1 cellular context compared by ENCODE assay signal in the genomic region with DNA sequence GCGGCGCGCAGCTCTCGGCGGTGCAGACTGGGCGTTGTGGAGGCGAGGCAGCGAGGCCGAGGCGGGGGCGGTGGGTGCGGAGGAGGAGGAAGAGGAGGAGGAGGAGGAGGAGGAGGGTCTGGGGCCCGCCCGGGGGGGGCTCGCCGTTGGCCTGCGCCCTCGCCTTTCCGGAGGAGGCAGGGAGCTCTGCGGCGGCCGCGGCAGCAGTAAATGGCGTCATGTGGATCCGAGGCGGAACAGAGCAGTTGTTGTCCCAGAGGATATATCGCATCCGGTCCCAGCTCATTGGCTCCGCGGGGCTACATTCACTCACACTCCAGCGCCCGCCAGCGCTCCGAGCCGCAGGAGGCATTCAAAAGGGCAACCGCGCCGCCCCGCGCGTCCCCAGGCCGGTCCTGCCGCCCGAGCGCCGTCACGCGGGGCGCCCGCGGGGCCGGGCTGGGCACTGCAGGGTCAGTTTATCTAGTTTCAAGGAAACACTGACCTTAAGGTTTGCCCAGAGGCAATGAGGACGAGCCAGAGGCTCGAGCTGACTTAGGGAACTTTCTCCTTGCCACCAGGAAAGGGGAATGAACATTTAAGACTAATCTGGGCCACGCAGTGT.
TF ChIP-seq lines count a peak whose summit lies in the region.

A gene with protein sequence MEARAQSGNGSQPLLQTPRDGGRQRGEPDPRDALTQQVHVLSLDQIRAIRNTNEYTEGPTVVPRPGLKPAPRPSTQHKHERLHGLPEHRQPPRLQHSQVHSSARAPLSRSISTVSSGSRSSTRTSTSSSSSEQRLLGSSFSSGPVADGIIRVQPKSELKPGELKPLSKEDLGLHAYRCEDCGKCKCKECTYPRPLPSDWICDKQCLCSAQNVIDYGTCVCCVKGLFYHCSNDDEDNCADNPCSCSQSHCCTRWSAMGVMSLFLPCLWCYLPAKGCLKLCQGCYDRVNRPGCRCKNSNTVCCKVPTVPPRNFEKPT (minus strand): TSS at position 29 of the 604 bp plus-strand sequence. CDS start 3,421 bp downstream, outside the sequence.

TF ChIP-seq in HEK293, 187 proteins besides CTCF, POLR2A, EP300 and RAD21 (continued from another document and continues in another):
- no peak for TF ChIP-seq ZNF157 (tag by site-specific recombination; IDR thresholded peaks at IDR 0.05)
- TF ChIP-seq YY2 (tag by site-specific recombination; IDR thresholded peaks at IDR 0.05), result no peak
- TF ChIP-seq FEZF1 (tag by site-specific recombination; IDR thresholded peaks at IDR 0.05), result peak; percentile 97
- TF ChIP-seq ZNF416 (tag by site-specific recombination; IDR thresholded peaks at IDR 0.05), result no peak
- peak; percentile 74; the same call in 1 of the 2 replicates for TF ChIP-seq ELK4 (IDR thresholded peaks at IDR 0.05; ENCODE audit: borderline replicate concordance, low read depth, low read length)
- no peak for TF ChIP-seq ZBTB20 (tag by site-specific recombination; IDR thresholded peaks at IDR 0.05)
- TF ChIP-seq HOXA7 (CRISPR knock-in tag; IDR thresholded peaks at IDR 0.05; ENCODE audit: borderline replicate concordance), result no peak
- peak; percentile 90 for TF ChIP-seq IKZF3 (tag by site-specific recombination; IDR thresholded peaks at IDR 0.05)
- peak; percentile 94 for TF ChIP-seq ZBTB8A (tag by site-specific recombination; IDR thresholded peaks at IDR 0.05)
- TF ChIP-seq ZSCAN4 (tag by site-specific recombination; IDR thresholded peaks at IDR 0.05), result no peak
- peak; percentile 53; the same call in 1 of the 2 replicates for TF ChIP-seq ZNF76 (tag by site-specific recombination; IDR thresholded peaks at IDR 0.05; ENCODE audit: borderline replicate concordance, low read depth)
- TF ChIP-seq PBX3 (CRISPR knock-in tag; IDR thresholded peaks at IDR 0.05), result 0 out of 2 replicates have a peak, but pooled peaks have one; percentile 36
- no peak for TF ChIP-seq REST (tag by site-specific recombination; IDR thresholded peaks at IDR 0.05)
- TF ChIP-seq ZNF214 (tag by site-specific recombination; IDR thresholded peaks at IDR 0.05; ENCODE audit: borderline replicate concordance), result no peak
- TF ChIP-seq BCL11A (tag by site-specific recombination; IDR thresholded peaks at IDR 0.05; ENCODE audit: low read depth), result no peak
- TF ChIP-seq ZNF837 (tag by site-specific recombination; IDR thresholded peaks at IDR 0.05), result no peak
- TF ChIP-seq ZNF777 (tag by site-specific recombination; IDR thresholded peaks at IDR 0.05; ENCODE audit: borderline replicate concordance), result no peak
- peak; percentile 63 for TF ChIP-seq ZNF449 (tag by site-specific recombination; IDR thresholded peaks at IDR 0.05)
- 0 out of 2 replicates have a peak, but pooled peaks have one; percentile 62 for TF ChIP-seq ZNF24 (tag by site-specific recombination; IDR thresholded peaks at IDR 0.05)
- TF ChIP-seq ZNF155 (tag by site-specific recombination; IDR thresholded peaks at IDR 0.05), result no peak
- peak; percentile 78 for TF ChIP-seq KLF17 (tag by site-specific recombination; IDR thresholded peaks at IDR 0.05)
- no peak for TF ChIP-seq ZNF302 (tag by site-specific recombination; IDR thresholded peaks at IDR 0.05; ENCODE audit: low read depth)
- TF ChIP-seq GLIS2 (tag by site-specific recombination; IDR thresholded peaks at IDR 0.05), result peak; percentile 95
- TF ChIP-seq ZNF544 (tag by site-specific recombination; IDR thresholded peaks at IDR 0.05), result no peak
- TF ChIP-seq MZF1 (tag by site-specific recombination; IDR thresholded peaks at IDR 0.05; ENCODE audit: borderline replicate concordance), result peak; percentile 83; the same call in 1 of the 2 replicates
- no peak for TF ChIP-seq SALL2 (tag by site-specific recombination; IDR thresholded peaks at IDR 0.05; ENCODE audit: borderline replicate concordance)
- no peak for TF ChIP-seq ZNF140 (tag by site-specific recombination; IDR thresholded peaks at IDR 0.05)
- no peak for TF ChIP-seq ZNF670 (tag by site-specific recombination; IDR thresholded peaks at IDR 0.05; ENCODE audit: low read depth)
- TF ChIP-seq KLF1 (tag by site-specific recombination; IDR thresholded peaks at IDR 0.05), result peak; percentile 51; the same call in 1 of the 2 replicates
- TF ChIP-seq ZNF585B (tag by site-specific recombination; IDR thresholded peaks at IDR 0.05), result no peak
- TF ChIP-seq ZNF341 (tag by site-specific recombination; IDR thresholded peaks at IDR 0.05; ENCODE audit: low read depth), result no peak
- peak; percentile 81 for TF ChIP-seq ZIC2 (tag by site-specific recombination; IDR thresholded peaks at IDR 0.05)
- TF ChIP-seq ZNF658 (tag by site-specific recombination; IDR thresholded peaks at IDR 0.05), result no peak
- no peak for TF ChIP-seq PRDM1 (tag by site-specific recombination; IDR thresholded peaks at IDR 0.05)
- TF ChIP-seq, protein P1, sequence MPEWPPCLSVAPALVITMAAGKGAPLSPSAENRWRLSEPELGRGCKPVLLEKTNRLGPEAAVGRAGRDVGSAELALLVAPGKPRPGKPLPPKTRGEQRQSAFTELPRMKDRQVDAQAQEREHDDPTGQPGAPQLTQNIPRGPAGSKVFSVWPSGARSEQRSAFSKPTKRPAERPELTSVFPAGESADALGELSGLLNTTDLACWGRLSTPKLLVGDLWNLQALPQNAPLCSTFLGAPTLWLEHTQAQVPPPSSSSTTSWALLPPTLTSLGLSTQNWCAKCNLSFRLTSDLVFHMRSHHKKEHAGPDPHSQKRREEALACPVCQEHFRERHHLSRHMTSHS (tag by site-specific recombination; IDR thresholded peaks at IDR 0.05), result no peak
- peak; percentile 90 for TF ChIP-seq OSR2 (tag by site-specific recombination; IDR thresholded peaks at IDR 0.05)
- peak; percentile 56; the same call in 1 of the 2 replicates for TF ChIP-seq ZSCAN23 (tag by site-specific recombination; IDR thresholded peaks at IDR 0.05)
- TF ChIP-seq MEIS1 (CRISPR knock-in tag; IDR thresholded peaks at IDR 0.05; ENCODE audit: borderline replicate concordance), result no peak
- TF ChIP-seq, protein P2, sequence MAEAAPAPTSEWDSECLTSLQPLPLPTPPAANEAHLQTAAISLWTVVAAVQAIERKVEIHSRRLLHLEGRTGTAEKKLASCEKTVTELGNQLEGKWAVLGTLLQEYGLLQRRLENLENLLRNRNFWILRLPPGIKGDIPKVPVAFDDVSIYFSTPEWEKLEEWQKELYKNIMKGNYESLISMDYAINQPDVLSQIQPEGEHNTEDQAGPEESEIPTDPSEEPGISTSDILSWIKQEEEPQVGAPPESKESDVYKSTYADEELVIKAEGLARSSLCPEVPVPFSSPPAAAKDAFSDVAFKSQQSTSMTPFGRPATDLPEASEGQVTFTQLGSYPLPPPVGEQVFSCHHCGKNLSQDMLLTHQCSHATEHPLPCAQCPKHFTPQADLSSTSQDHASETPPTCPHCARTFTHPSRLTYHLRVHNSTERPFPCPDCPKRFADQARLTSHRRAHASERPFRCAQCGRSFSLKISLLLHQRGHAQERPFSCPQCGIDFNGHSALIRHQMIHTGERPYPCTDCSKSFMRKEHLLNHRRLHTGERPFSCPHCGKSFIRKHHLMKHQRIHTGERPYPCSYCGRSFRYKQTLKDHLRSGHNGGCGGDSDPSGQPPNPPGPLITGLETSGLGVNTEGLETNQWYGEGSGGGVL (tag by site-specific recombination; IDR thresholded peaks at IDR 0.05), result peak; percentile 98
- no peak for TF ChIP-seq ZNF266 (tag by site-specific recombination; IDR thresholded peaks at IDR 0.05; ENCODE audit: low read depth)
- TF ChIP-seq ZNF148 (tag by site-specific recombination; IDR thresholded peaks at IDR 0.05; ENCODE audit: borderline replicate concordance), result no peak
- TF ChIP-seq ZNF529 (tag by site-specific recombination; IDR thresholded peaks at IDR 0.05; ENCODE audit: insufficient replicate concordance), result no peak
